13 cellular contexts compared by ENCODE assay signal in genomic region chr20:48166082-48166835, GRCh38.
"Had no signal": no experiment of that assay in that cellular context is flagged by ENCODE, and none has a peak within 500 bp of the region (broad histone marks: within the 10 kb centered on the region; RNA-seq: fewer than 3 reads in every experiment).

No MANE protein-coding gene starts in this region.

- H3K36me3 ChIP-seq: brain microvascular endothelial cell, pancreas, stomach, thoracic aorta had no signal

- H3K27ac Mint-ChIP-seq: activated CD4-positive, alpha-beta T cell treated with anti-CD3 and anti-CD28 coated beads, Interleukin-2, amount 10 ng/mL, durations not matched to agents 7 days and 5 days; activated naive CD8-positive, alpha-beta T cell; WTC11 had no signal

- H3K4me3 ChIP-seq: dorsolateral prefrontal cortex, pancreas, skin epidermis, stomach, thoracic aorta had no signal

- DNase-seq: activated CD4-positive, alpha-beta T cell treated with anti-CD3 and anti-CD28 coated beads, Interleukin-2, amount 10 ng/mL, durations not matched to agents 7 days and 5 days; activated effector memory CD4-positive, alpha-beta T cell treated with anti-CD3 and anti-CD28 coated beads, Interleukin-2, amount 50 U/mL, for 16 hours; amygdala; brain microvascular endothelial cell; dorsolateral prefrontal cortex; hippocampal formation; stomach had no signal

- H3K4me1 ChIP-seq: pancreas, stomach had no signal

- ATAC-seq: WTC11 had no signal

- H3K27me3 ChIP-seq: pancreas had no signal

- H3K4me3 Mint-ChIP-seq: activated CD4-positive, alpha-beta T cell treated with anti-CD3 and anti-CD28 coated beads, Interleukin-2, amount 10 ng/mL, durations not matched to agents 7 days and 5 days; activated naive CD8-positive, alpha-beta T cell; neural crest cell; WTC11 had no signal

- H3K36me3 Mint-ChIP-seq: activated naive CD8-positive, alpha-beta T cell; WTC11 had no signal

- FAIRE-seq: pancreas had no signal

- H3K4me1 Mint-ChIP-seq: activated CD4-positive, alpha-beta T cell treated with anti-CD3 and anti-CD28 coated beads, Interleukin-2, amount 10 ng/mL, durations not matched to agents 7 days and 5 days had no signal

- H3K9me3 Mint-ChIP-seq: activated CD4-positive, alpha-beta T cell treated with anti-CD3 and anti-CD28 coated beads, Interleukin-2, amount 10 ng/mL, durations not matched to agents 7 days and 5 days; neural crest cell; WTC11 had no signal

- H3K27me3 Mint-ChIP-seq: activated naive CD8-positive, alpha-beta T cell had no signal

- H3K9me3 ChIP-seq: pancreas, stomach, thoracic aorta had no signal

- H3K27ac ChIP-seq: brain microvascular endothelial cell, dorsolateral prefrontal cortex, pancreas, skin epidermis, stomach, thoracic aorta had no signal
